In the genomic region with DNA sequence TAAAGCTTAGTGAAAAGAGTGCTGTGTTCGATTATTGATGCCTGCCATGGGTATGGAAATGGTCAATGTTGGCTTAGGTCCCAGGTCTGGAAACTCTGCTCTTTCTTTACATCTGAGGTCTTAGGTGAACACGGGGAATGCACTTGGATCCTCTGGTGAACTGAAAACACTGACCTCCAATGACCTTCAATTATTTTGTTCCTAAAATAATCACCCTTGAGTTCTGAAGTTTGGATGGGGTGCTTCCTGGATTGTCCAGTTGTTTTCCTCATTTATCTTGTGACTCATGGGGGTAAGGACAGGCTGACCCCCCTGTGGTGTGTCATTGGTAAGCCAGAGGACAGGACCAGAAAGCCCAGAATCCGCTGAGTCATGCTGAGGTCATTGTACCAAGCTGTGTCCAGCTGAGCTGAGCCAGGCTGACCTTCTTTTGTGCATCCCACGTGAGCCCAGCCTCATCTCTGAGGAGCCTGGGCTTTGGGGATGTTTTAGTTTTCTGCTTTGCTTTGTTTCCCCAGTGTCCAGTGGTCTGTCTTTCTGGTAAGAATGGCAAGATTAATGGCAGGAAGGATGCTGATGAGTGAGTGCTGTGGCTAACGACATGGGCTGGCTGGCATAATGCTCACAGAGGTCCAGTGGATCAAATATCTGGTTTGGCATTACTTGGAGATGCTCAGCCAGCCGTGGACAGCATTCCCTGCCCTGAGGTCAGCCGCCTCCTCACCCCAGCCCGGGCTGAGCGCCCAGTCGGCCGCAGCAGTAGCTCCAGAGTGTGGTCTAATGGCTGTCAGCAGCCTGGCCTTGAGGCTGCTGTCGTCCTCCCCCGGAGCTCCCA, we compare ENCODE assay signal across 1 cellular context.
TF ChIP-seq lines count a peak whose summit lies in the region.

No MANE protein-coding gene starts in this region.

TF ChIP-seq in K562, 482 proteins besides CTCF, POLR2A, EP300 and RAD21 (continued from another document and continues in another):
- TF ChIP-seq, protein P1, sequence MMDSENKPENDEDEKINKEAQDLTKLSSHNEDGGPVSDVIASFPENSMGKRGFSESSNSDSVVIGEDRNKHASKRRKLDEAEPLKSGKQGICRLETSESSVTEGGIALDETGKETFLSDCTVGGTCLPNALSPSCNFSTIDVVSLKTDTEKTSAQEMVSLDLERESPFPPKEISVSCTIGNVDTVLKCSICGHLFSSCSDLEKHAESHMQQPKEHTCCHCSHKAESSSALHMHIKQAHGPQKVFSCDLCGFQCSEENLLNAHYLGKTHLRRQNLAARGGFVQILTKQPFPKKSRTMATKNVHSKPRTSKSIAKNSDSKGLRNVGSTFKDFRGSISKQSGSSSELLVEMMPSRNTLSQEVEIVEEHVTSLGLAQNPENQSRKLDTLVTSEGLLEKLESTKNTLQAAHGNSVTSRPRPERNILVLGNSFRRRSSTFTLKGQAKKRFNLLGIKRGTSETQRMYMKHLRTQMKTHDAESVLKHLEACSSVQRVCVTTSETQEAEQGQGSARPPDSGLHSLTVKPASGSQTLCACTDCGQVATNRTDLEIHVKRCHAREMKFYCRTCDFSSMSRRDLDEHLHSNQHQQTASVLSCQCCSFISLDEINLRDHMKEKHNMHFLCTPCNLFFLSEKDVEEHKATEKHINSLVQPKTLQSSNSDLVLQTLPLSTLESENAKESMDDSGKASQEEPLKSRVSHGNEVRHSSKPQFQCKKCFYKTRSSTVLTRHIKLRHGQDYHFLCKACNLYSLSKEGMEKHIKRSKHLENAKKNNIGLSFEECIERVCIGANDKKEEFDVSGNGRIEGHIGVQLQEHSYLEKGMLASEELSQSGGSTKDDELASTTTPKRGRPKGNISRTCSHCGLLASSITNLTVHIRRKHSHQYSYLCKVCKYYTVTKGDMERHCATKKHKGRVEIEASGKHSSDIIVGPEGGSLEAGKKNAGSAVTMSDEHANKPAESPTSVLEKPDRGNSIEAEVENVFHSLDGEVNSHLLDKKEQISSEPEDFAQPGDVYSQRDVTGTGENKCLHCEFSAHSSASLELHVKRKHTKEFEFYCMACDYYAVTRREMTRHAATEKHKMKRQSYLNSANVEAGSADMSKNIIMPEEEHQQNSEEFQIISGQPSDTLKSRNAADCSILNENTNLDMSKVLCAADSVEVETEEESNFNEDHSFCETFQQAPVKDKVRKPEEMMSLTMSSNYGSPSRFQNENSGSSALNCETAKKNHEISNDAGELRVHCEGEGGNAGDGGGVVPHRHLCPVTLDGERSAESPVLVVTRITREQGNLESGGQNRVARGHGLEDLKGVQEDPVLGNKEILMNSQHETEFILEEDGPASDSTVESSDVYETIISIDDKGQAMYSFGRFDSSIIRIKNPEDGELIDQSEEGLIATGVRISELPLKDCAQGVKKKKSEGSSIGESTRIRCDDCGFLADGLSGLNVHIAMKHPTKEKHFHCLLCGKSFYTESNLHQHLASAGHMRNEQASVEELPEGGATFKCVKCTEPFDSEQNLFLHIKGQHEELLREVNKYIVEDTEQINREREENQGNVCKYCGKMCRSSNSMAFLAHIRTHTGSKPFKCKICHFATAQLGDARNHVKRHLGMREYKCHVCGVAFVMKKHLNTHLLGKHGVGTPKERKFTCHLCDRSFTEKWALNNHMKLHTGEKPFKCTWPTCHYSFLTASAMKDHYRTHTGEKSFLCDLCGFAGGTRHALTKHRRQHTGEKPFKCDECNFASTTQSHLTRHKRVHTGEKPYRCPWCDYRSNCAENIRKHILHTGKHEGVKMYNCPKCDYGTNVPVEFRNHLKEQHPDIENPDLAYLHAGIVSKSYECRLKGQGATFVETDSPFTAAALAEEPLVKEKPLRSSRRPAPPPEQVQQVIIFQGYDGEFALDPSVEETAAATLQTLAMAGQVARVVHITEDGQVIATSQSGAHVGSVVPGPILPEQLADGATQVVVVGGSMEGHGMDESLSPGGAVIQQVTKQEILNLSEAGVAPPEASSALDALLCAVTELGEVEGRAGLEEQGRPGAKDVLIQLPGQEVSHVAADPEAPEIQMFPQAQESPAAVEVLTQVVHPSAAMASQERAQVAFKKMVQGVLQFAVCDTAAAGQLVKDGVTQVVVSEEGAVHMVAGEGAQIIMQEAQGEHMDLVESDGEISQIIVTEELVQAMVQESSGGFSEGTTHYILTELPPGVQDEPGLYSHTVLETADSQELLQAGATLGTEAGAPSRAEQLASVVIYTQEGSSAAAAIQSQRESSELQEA (IDR thresholded peaks at IDR 0.05; ENCODE audit: low read depth) = no peak
- TF ChIP-seq LARP7 (IDR thresholded peaks at IDR 0.05) = no peak
- TF ChIP-seq, protein P2, sequence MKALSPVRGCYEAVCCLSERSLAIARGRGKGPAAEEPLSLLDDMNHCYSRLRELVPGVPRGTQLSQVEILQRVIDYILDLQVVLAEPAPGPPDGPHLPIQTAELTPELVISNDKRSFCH (CRISPR knock-in tag; IDR thresholded peaks at IDR 0.05) = no peak
- TF ChIP-seq, protein P2 (tag; IDR thresholded peaks at IDR 0.05) = no peak
- TF ChIP-seq, protein P3, sequence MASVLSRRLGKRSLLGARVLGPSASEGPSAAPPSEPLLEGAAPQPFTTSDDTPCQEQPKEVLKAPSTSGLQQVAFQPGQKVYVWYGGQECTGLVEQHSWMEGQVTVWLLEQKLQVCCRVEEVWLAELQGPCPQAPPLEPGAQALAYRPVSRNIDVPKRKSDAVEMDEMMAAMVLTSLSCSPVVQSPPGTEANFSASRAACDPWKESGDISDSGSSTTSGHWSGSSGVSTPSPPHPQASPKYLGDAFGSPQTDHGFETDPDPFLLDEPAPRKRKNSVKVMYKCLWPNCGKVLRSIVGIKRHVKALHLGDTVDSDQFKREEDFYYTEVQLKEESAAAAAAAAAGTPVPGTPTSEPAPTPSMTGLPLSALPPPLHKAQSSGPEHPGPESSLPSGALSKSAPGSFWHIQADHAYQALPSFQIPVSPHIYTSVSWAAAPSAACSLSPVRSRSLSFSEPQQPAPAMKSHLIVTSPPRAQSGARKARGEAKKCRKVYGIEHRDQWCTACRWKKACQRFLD (CRISPR knock-in tag; IDR thresholded peaks at IDR 0.05) = 0 out of 2 replicates have a peak, but pooled peaks have one; percentile 55
- TF ChIP-seq, protein P4, sequence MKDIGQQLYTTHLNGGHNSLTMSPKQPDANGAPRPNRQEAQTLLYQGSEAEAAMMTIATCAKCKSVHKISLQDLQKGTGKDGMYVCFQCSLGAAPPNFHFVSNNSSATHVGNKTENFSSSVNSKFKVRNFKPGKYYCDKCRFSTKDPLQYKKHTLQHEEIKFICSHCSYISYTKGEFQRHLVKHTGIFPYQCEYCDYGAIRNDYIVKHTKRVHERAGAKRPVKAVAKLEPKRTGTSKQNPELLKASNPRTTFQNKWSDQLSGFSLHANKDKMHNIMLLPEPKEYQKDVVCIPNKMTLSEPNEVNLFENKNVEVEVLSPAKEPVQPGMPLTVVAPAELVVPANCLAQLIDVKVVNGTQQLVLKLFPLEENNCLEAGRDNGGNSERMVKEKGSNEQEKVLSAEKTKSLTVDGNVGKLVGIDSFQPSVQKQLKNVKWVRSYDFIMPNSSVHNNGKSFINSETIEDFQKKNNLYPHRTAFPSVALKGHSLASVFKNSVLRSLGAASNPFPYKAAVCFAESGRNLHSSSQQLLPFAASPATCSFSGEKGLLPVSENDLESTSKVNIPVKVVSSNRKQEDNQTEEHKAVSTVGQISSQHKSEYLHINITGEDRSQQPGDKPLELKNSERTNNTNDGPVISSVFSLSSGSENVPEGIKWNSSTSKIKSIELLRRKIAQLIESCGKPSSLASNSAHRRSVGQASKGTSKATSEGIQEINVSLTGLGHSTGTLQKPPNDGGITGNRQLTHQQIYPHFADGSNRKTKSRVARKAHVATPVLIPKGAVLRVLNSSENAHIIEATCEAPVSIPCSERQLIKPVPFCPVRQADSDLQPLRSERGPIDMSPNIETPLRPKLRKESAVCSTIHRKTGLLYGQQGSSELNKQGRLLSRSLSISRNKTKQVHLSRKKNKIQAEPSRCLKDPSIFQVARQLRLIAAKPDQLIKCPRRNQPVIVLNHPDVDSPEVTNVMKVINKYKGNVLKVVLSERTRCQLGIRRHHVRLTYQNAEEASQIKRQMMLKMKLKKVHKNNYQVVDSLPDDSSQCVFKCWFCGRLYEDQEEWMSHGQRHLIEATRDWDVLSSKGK (CRISPR knock-in tag; IDR thresholded peaks at IDR 0.05) = no peak
- TF ChIP-seq, protein P5, sequence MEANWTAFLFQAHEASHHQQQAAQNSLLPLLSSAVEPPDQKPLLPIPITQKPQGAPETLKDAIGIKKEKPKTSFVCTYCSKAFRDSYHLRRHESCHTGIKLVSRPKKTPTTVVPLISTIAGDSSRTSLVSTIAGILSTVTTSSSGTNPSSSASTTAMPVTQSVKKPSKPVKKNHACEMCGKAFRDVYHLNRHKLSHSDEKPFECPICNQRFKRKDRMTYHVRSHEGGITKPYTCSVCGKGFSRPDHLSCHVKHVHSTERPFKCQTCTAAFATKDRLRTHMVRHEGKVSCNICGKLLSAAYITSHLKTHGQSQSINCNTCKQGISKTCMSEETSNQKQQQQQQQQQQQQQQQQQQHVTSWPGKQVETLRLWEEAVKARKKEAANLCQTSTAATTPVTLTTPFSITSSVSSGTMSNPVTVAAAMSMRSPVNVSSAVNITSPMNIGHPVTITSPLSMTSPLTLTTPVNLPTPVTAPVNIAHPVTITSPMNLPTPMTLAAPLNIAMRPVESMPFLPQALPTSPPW (CRISPR knock-in tag; IDR thresholded peaks at IDR 0.05) = peak; percentile 94
- no peak for TF ChIP-seq CCAR2 (IDR thresholded peaks at IDR 0.05; ENCODE audit: low read depth, low read length)
- TF ChIP-seq HMGN3 (IDR thresholded peaks at IDR 0.05; ENCODE audit: borderline replicate concordance, extremely low read depth, insufficient read length, low read depth, low read length) = no peak
- no peak for TF ChIP-seq CREB1 (IDR thresholded peaks at IDR 0.05)
- peak; percentile 40; the same call in 1 of the 2 replicates for TF ChIP-seq CREB1 (CRISPR knock-in tag; IDR thresholded peaks at IDR 0.05)
- TF ChIP-seq, protein P6, sequence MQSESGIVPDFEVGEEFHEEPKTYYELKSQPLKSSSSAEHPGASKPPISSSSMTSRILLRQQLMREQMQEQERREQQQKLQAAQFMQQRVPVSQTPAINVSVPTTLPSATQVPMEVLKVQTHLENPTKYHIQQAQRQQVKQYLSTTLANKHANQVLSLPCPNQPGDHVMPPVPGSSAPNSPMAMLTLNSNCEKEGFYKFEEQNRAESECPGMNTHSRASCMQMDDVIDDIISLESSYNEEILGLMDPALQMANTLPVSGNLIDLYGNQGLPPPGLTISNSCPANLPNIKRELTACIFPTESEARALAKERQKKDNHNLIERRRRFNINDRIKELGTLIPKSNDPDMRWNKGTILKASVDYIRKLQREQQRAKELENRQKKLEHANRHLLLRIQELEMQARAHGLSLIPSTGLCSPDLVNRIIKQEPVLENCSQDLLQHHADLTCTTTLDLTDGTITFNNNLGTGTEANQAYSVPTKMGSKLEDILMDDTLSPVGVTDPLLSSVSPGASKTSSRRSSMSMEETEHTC (IDR thresholded peaks at IDR 0.05) = peak; percentile 55; the same call in 1 of the 2 replicates
- no peak for TF ChIP-seq SRSF7 (optimal IDR thresholded peaks at IDR 0.05; ENCODE audit: low read depth, low read length)
- TF ChIP-seq, protein P7, sequence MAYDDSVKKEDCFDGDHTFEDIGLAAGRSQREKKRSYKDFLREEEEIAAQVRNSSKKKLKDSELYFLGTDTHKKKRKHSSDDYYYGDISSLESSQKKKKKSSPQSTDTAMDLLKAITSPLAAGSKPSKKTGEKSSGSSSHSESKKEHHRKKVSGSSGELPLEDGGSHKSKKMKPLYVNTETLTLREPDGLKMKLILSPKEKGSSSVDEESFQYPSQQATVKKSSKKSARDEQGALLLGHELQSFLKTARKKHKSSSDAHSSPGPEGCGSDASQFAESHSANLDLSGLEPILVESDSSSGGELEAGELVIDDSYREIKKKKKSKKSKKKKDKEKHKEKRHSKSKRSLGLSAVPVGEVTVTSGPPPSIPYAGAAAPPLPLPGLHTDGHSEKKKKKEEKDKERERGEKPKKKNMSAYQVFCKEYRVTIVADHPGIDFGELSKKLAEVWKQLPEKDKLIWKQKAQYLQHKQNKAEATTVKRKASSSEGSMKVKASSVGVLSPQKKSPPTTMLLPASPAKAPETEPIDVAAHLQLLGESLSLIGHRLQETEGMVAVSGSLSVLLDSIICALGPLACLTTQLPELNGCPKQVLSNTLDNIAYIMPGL (CRISPR knock-in tag; IDR thresholded peaks at IDR 0.05) = no peak
- no peak for TF ChIP-seq PTTG1 (tag; IDR thresholded peaks at IDR 0.05; ENCODE audit: low read depth)
- no peak for TF ChIP-seq CHD4 (IDR thresholded peaks at IDR 0.05; ENCODE audit: insufficient read depth, insufficient replicate concordance, low read depth, low read length, poor library complexity, severe bottlenecking)
- TF ChIP-seq TAF7 (tag; IDR thresholded peaks at IDR 0.05) = no peak
- peak; percentile 27; the same call in 1 of the 2 replicates for TF ChIP-seq ZEB2 (IDR thresholded peaks at IDR 0.05)
- no peak for TF ChIP-seq PHTF2 (CRISPR knock-in tag; IDR thresholded peaks at IDR 0.05)
- TF ChIP-seq ETV6 (IDR thresholded peaks at IDR 0.05; ENCODE audit: borderline replicate concordance in 1 of 2, low read depth in 2 of 2, low read length in 1 of 2) = no peak
- TF ChIP-seq ETV6 (CRISPR knock-in tag; IDR thresholded peaks at IDR 0.05; ENCODE audit: borderline replicate concordance) = no peak
- TF ChIP-seq, protein P8, sequence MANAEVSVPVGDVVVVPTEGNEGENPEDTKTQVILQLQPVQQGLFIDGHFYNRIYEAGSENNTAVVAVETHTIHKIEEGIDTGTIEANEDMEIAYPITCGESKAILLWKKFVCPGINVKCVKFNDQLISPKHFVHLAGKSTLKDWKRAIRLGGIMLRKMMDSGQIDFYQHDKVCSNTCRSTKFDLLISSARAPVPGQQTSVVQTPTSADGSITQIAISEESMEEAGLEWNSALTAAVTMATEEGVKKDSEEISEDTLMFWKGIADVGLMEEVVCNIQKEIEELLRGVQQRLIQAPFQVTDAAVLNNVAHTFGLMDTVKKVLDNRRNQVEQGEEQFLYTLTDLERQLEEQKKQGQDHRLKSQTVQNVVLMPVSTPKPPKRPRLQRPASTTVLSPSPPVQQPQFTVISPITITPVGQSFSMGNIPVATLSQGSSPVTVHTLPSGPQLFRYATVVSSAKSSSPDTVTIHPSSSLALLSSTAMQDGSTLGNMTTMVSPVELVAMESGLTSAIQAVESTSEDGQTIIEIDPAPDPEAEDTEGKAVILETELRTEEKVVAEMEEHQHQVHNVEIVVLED (CRISPR knock-in tag; IDR thresholded peaks at IDR 0.05) = no peak
- TF ChIP-seq, protein P9, sequence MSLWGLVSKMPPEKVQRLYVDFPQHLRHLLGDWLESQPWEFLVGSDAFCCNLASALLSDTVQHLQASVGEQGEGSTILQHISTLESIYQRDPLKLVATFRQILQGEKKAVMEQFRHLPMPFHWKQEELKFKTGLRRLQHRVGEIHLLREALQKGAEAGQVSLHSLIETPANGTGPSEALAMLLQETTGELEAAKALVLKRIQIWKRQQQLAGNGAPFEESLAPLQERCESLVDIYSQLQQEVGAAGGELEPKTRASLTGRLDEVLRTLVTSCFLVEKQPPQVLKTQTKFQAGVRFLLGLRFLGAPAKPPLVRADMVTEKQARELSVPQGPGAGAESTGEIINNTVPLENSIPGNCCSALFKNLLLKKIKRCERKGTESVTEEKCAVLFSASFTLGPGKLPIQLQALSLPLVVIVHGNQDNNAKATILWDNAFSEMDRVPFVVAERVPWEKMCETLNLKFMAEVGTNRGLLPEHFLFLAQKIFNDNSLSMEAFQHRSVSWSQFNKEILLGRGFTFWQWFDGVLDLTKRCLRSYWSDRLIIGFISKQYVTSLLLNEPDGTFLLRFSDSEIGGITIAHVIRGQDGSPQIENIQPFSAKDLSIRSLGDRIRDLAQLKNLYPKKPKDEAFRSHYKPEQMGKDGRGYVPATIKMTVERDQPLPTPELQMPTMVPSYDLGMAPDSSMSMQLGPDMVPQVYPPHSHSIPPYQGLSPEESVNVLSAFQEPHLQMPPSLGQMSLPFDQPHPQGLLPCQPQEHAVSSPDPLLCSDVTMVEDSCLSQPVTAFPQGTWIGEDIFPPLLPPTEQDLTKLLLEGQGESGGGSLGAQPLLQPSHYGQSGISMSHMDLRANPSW (CRISPR knock-in tag; IDR thresholded peaks at IDR 0.05) = no peak
- no peak for TF ChIP-seq CEBPB (tag; IDR thresholded peaks at IDR 0.05)
- peak; percentile 79 for TF ChIP-seq SOX6 (IDR thresholded peaks at IDR 0.05)
- TF ChIP-seq MTF1 (CRISPR knock-in tag; IDR thresholded peaks at IDR 0.05; ENCODE audit: borderline replicate concordance) = no peak
